Comparison of ENCODE assay signal across 8 cellular contexts in the genomic region with DNA sequence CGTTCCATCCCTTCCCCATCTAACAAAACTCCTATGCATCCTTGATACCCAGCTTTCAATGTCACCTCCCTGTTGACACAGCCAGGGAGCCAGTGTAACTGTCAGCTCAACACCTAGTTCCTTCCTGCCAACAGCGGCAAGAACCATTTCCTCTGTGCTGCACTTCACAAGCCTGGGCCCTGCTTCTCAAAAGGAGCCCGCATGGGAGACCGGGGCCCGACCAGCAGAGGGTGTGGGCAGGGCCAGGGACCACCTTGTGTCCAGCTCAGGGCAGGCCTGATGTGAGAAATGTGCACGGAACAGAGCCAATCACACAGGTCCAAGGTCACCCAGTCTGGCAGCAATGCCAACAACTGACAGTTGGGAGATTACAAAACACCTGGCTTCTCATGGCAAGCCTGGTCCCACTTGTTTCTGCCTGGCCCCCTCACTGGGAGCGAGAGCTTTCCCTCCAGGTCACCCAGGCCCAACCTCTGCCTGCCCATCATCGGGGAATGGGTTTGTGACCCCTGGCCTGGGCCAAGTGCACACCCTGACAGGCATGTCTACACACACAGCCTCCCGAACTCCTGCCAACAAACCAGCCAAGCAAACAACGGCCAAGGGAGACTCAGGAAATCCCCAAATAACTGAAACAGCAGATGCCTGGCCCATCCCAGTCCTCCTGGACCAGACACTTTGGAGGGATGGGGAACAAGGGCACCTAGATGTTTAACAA. TPM values are rescaled to one million over a fixed set of nuclear protein-coding genes. Genes with fewer than 3 reads are reported as not detected.
DNase-seq lines count a peak whose midpoint lies in the region; ATAC-seq and TF ChIP-seq lines count a peak whose summit lies in the region.

No MANE protein-coding gene starts in this region.

- H3K9me3 Mint-ChIP-seq in endodermal cell, result no peaks in the 10 kb centered on the region

- H2AFZ ChIP-seq in parathyroid adenoma, result no peak overlapping the region

- no peaks in the 10 kb centered on the region for H3K27me3 Mint-ChIP-seq in endodermal cell (ENCODE audit: insufficient read depth)

- peaks cover 10% of the 10 kb centered on the region for H3K4me1 ChIP-seq in endodermal cell (ENCODE audit: control insufficient read depth, insufficient read depth, low read length)
- H3K4me1 ChIP-seq in parathyroid adenoma, result peaks cover 26% of the 10 kb centered on the region

- DNase-seq in activated naive CD4-positive, alpha-beta T cell treated with Interleukin-2 at 50 U/mL for 16 hours, result peak; percentile 49
- DNase-seq in activated naive CD4-positive, alpha-beta T cell treated with anti-CD3 and anti-CD28 coated beads, Interleukin-2, amount 50 U/mL, for 16 hours, result no peak
- DNase-seq in endodermal cell (peak; percentile 57), NCI-H1436 (lab: John Stamatoyannopoulos, UW) (no peak)

- H3K4me1 Mint-ChIP-seq in endodermal cell, result peaks cover 17% of the 10 kb centered on the region

- H3K27ac Mint-ChIP-seq in endodermal cell, result peak overlapping the region; percentile 86

- TF ChIP-seq CTCF in VCaP (conservative IDR thresholded peaks at IDR 0.05), result no peak
- peak; percentile 30 for TF ChIP-seq CTCF in endodermal cell (conservative IDR thresholded peaks at IDR 0.05)
- TF ChIP-seq CTCF in parathyroid adenoma (IDR thresholded peaks at IDR 0.05), result no peak

- H3K79me2 ChIP-seq in parathyroid adenoma, result peaks cover 14% of the 10 kb centered on the region

- WGBS in endodermal cell (ENCODE audit: insufficient coverage in 1 of 2, insufficient read length in 1 of 2), 2 experiments, result 83 to 89% methylated on average over 7 to 10 of the region's 10 CpGs

- no peaks in the 10 kb centered on the region for H3K27me3 ChIP-seq in endodermal cell (ENCODE audit: control insufficient read depth, insufficient read depth, low read length, poor library complexity, severe bottlenecking)
- no peaks in the 10 kb centered on the region for H3K27me3 ChIP-seq in parathyroid adenoma (ENCODE audit: control insufficient read depth, insufficient read depth, low read length)

- H3K9ac ChIP-seq in endodermal cell (ENCODE audit: extremely low read depth, low read length, poor library complexity, severe bottlenecking) (no peak overlapping the region), parathyroid adenoma (no peak overlapping the region)

- H3K36me3 Mint-ChIP-seq in endodermal cell (ENCODE audit: low read depth), result peaks cover 30% of the 10 kb centered on the region

- no peak for ATAC-seq in GM18861 (IDR thresholded peaks at IDR 0.05; ENCODE audit: unreplicated experiment)
- ATAC-seq in HG03432 (IDR thresholded peaks at IDR 0.05; ENCODE audit: unreplicated experiment), result no peak

- H3K36me3 ChIP-seq in endodermal cell (ENCODE audit: control insufficient read depth, insufficient read depth, low read length) (peaks cover 48% of the 10 kb centered on the region), parathyroid adenoma (ENCODE audit: control insufficient read depth, insufficient read depth, low read length) (no peaks in the 10 kb centered on the region)

- H3K27ac ChIP-seq in VCaP (peak overlapping the region; percentile 99), endodermal cell (ENCODE audit: low read depth, low read length) (no peak overlapping the region), parathyroid adenoma (peak overlapping the region; percentile 98)

- peak overlapping the region; percentile 96 for H3K4me3 Mint-ChIP-seq in endodermal cell

- H3K4me3 ChIP-seq in endodermal cell (ENCODE audit: low read length) (peak overlapping the region; percentile 99), parathyroid adenoma (ENCODE audit: low read depth, low read length) (no peak overlapping the region)

- H3K9me3 ChIP-seq in endodermal cell (ENCODE audit: control insufficient read depth, low read length) (no peaks in the 10 kb centered on the region), parathyroid adenoma (ENCODE audit: control insufficient read depth, low read length) (no peaks in the 10 kb centered on the region)

- H3K4me2 ChIP-seq in parathyroid adenoma (ENCODE audit: low read length), result peak overlapping the region; percentile 23

RNA-seq across cellular contexts. Expression of a gene that starts 3.1 kb away (rescaled TPM):
- 100 to 1,000 TPM; 150 to 173 TPM for total RNA-seq in endodermal cell
- polyA plus RNA-seq in endodermal cell (2013, experiment 1 of 2), result 123 TPM
- 111 TPM for polyA plus RNA-seq in endodermal cell (2013, experiment 2 of 2)

RNA-seq across cellular contexts. Expression of a gene that starts 15.1 kb away (rescaled TPM):
- under 1 TPM; 0.37 to 0.89 TPM for total RNA-seq in endodermal cell
- polyA plus RNA-seq in endodermal cell (2013, experiment 1 of 2), result not detected
- polyA plus RNA-seq in endodermal cell (2013, experiment 2 of 2), result not detected

Comparison
In these comparisons a context has a peak if more than half of its experiments do, and no peak if none do; other contexts are left out.
1. DNase-seq: peak in activated naive CD4-positive, alpha-beta T cell treated with Interleukin-2 at 50 U/mL for 16 hours (single experiment) and endodermal cell (single experiment); none in activated naive CD4-positive, alpha-beta T cell treated with anti-CD3 and anti-CD28 coated beads, Interleukin-2, amount 50 U/mL, for 16 hours (single experiment) and NCI-H1436 (single experiment).